Comparison of ENCODE assay signal across 9 cellular contexts in the genomic region with DNA sequence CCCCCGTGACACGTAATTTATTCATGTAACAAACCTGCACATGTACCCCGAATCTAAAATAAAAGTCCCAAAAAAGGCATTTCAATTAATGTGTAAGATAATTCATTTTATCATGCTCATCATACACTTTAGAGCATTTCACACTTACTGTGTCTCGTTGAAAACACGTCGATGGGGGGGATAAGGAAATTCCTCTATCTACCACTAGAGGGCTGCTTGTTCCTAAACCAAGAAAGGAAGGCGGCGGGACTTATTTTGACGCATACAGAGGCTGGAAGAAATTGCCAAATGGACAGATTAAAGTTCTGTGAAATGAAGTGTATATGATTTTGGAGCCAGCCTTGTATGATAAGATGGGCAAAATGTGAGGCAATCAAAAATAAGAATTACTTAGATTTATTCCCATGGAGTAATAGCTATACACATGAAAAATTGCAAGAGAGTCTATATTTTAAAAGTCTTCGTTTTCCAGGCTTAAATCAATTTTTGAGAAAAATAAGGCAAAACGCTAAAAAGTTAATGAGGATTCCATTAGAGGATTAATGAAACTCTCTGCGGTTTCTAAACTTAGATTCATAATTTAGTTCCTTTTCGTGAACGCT.
DNase-seq lines count a peak whose midpoint lies in the region; ATAC-seq and TF ChIP-seq lines count a peak whose summit lies in the region.
"Had no signal": no experiment of that assay in that cellular context is flagged by ENCODE, and none has a peak within 500 bp of the region (broad histone marks: within the 10 kb centered on the region; RNA-seq: fewer than 3 reads in every experiment).

No MANE protein-coding gene starts in this region.

- intact Hi-C loops in lower lobe of right lung (cut with DNase I) = no loop called here

- TF ChIP-seq CTCF in DND-41 (IDR thresholded peaks at IDR 0.05; ENCODE audit: borderline replicate concordance, extremely low read depth, low read length, poor library complexity, severe bottlenecking) (peak; percentile 72), GM23338 (conservative IDR thresholded peaks at IDR 0.05; ENCODE audit: low read depth in 2 of 2) (peak; percentile 76 to 91), choroid plexus epithelial cell (conservative IDR thresholded peaks at IDR 0.05; ENCODE audit: low read depth, low read length) (peak; percentile 86), lower lobe of right lung (IDR thresholded peaks at IDR 0.05) (peak; percentile 69)

- no peak overlapping the region for H3K4me3 Mint-ChIP-seq in GM23338
- no peak overlapping the region for H3K4me3 Mint-ChIP-seq in naive thymus-derived CD8-positive, alpha-beta T cell
- H3K4me3 Mint-ChIP-seq: T-helper 1 cell treated with Interleukin-12 subunit alpha and Interleukin-12 subunit beta and Interleukin-4 antibody, amounts not matched to agents 30 μg/mL and 1 μg/mL, for 36 hours had no signal

- H3K4me3 ChIP-seq in DND-41 (ENCODE audit: low read depth in 1 of 2, low read length in 2 of 2) = no peak overlapping the region
- no peak overlapping the region for H3K4me3 ChIP-seq in GM23338
- no peak overlapping the region for H3K4me3 ChIP-seq in choroid plexus epithelial cell (ENCODE audit: low read depth, low read length)
- no peak overlapping the region for H3K4me3 ChIP-seq in lower lobe of right lung

- H3K79me2 ChIP-seq in DND-41 (ENCODE audit: insufficient read depth, low read length) (no peaks in the 10 kb centered on the region), GM23338 (replicated peaks; ENCODE audit: insufficient read depth) (no peaks in the 10 kb centered on the region)

- H3K9ac ChIP-seq in DND-41 (ENCODE audit: low read depth, low read length) = no peak overlapping the region

- POLR2A ChIA-PET in naive thymus-derived CD8-positive, alpha-beta T cell (lab: Charles Lee) = no interaction called here

- no peak overlapping the region for H2AFZ ChIP-seq in DND-41 (ENCODE audit: low read depth, low read length)
- no peak overlapping the region for H2AFZ ChIP-seq in GM23338

- no peaks in the 10 kb centered on the region for H3F3A ChIP-seq in GM23338 (replicated peaks; ENCODE audit: low read depth)

- no peak overlapping the region for H3K27ac Mint-ChIP-seq in GM23338
- H3K27ac Mint-ChIP-seq in naive thymus-derived CD8-positive, alpha-beta T cell = no peak overlapping the region
- H3K27ac Mint-ChIP-seq: T-helper 1 cell treated with Interleukin-12 subunit alpha and Interleukin-12 subunit beta and Interleukin-4 antibody, amounts not matched to agents 30 μg/mL and 1 μg/mL, for 36 hours had no signal

- H3K36me3 ChIP-seq in DND-41 (ENCODE audit: insufficient read depth, low read length) (no peaks in the 10 kb centered on the region), GM23338 (ENCODE audit: insufficient read depth) (no peaks in the 10 kb centered on the region), lower lobe of right lung (no peaks in the 10 kb centered on the region)

- H3K4me1 ChIP-seq in DND-41 (ENCODE audit: insufficient read depth, low read length) = no peaks in the 10 kb centered on the region
- no peaks in the 10 kb centered on the region for H3K4me1 ChIP-seq in GM23338 (ENCODE audit: insufficient read depth)
- no peaks in the 10 kb centered on the region for H3K4me1 ChIP-seq in lower lobe of right lung

- H4K20me1 ChIP-seq in DND-41 (ENCODE audit: insufficient read depth, low read length) = no peaks in the 10 kb centered on the region
- no peaks in the 10 kb centered on the region for H4K20me1 ChIP-seq in GM23338 (replicated peaks; ENCODE audit: insufficient read depth)

- no peak overlapping the region for H3K4me2 ChIP-seq in DND-41 (ENCODE audit: insufficient read depth, low read length)
- no peak overlapping the region for H3K4me2 ChIP-seq in GM23338

- H3K27ac ChIP-seq in DND-41 (ENCODE audit: low read length) (no peak overlapping the region), GM23338 (ENCODE audit: low read depth) (no peak overlapping the region), lower lobe of right lung (no peak overlapping the region)

- no peaks in the 10 kb centered on the region; the same call in 2 of the 3 replicates for H3K4me1 Mint-ChIP-seq in GM23338
- H3K4me1 Mint-ChIP-seq in naive thymus-derived CD8-positive, alpha-beta T cell = no peaks in the 10 kb centered on the region

- H3K9me3 Mint-ChIP-seq in GM23338 = no peaks in the 10 kb centered on the region
- peaks cover 0 to 5% (median 0%) of the 10 kb centered on the region in 9 donors for H3K9me3 Mint-ChIP-seq in naive thymus-derived CD8-positive, alpha-beta T cell

- DNase-seq in DND-41 (peak; percentile 23), GM23338 (ENCODE audit: low spot score) (peak; percentile 91), NCI-H460 (ENCODE audit: extremely low read depth, low read depth) (peak; percentile 20), choroid plexus epithelial cell (ENCODE audit: low read depth) (peak; percentile 87), lower lobe of right lung (no peak), mesenteric fat pad (ENCODE audit: low spot score) (no peak)
- no peak for DNase-seq in naive thymus-derived CD8-positive, alpha-beta T cell

- H3K27me3 ChIP-seq in DND-41 (ENCODE audit: insufficient read depth, low read length, poor library complexity) = no peaks in the 10 kb centered on the region
- no peaks in the 10 kb centered on the region for H3K27me3 ChIP-seq in GM23338 (ENCODE audit: insufficient read depth)
- H3K27me3 ChIP-seq in lower lobe of right lung (ENCODE audit: low read depth) = no peaks in the 10 kb centered on the region

- no peaks in the 10 kb centered on the region for H3K36me3 Mint-ChIP-seq in GM23338 (ENCODE audit: low read depth)
- no peaks in the 10 kb centered on the region for H3K36me3 Mint-ChIP-seq in naive thymus-derived CD8-positive, alpha-beta T cell

- no peak for ATAC-seq in DND-41 (ENCODE audit: insufficient read depth, low read depth)
- ATAC-seq in GM23338 = peak; percentile 66
- peak in 1 of 2 donors; percentile 44 for ATAC-seq in lower lobe of right lung
- ATAC-seq in naive thymus-derived CD8-positive, alpha-beta T cell = no peak
- no peak for ATAC-seq in HG02623 (IDR thresholded peaks at IDR 0.05; ENCODE audit: unreplicated experiment)

- H3K9me3 ChIP-seq in DND-41 (ENCODE audit: insufficient read depth, low read length, severe bottlenecking) = no peaks in the 10 kb centered on the region
- no peaks in the 10 kb centered on the region for H3K9me3 ChIP-seq in lower lobe of right lung

- no peaks in the 10 kb centered on the region; the same call in 1 of the 2 replicates for H3K9me2 ChIP-seq in GM23338 (ENCODE audit: insufficient read depth)

- H3K27me3 Mint-ChIP-seq in GM23338 (ENCODE audit: insufficient read depth, low read depth, poor library complexity) = no peaks in the 10 kb centered on the region
- H3K27me3 Mint-ChIP-seq in naive thymus-derived CD8-positive, alpha-beta T cell = no peaks in the 10 kb centered on the region

TF ChIP-seq in GM23338, 12 proteins besides CTCF, POLR2A, EP300 and RAD21 (continues in another document):
- TF ChIP-seq NANOG (IDR thresholded peaks at IDR 0.05; ENCODE audit: borderline replicate concordance) = no peak

Comparison
In these comparisons a context has a peak if more than half of its experiments do, and no peak if none do; other contexts are left out.
1. DNase-seq: peak in DND-41 (single experiment), GM23338 (single experiment), NCI-H460 (single experiment) and choroid plexus epithelial cell (single experiment); none in lower lobe of right lung (single experiment), naive thymus-derived CD8-positive, alpha-beta T cell (0 of 10) and mesenteric fat pad (single experiment).
2. Peak in every context shown above with its lines, with median percentiles within 50 percentile points of each other: CTCF ChIP-seq.